ENCODE assay signal across 8 cellular contexts in genomic region chr5:133240425-133241091, GRCh38.
DNase-seq lines count a peak whose midpoint lies in the region; ATAC-seq and TF ChIP-seq lines count a peak whose summit lies in the region.

No MANE protein-coding gene starts in this region.

- peaks cover 16% of the 10 kb centered on the region for H3K4me1 Mint-ChIP-seq in stimulated activated effector memory CD8-positive, alpha-beta T cell treated with anti-CD3 and anti-CD28 coated beads, Interleukin-12 subunit alpha, Interleukin-12 subunit beta, amount 100 ng/mL, for 72 hours
- H3K4me1 Mint-ChIP-seq in GM23338, result peaks cover 8% of the 10 kb centered on the region

- CTCF ChIA-PET in BJ (lab: Yijun Ruan, JAX), result interaction anchor here (0.9 kb wide), 2 partner anchors 11 to 14 kb away, joined by 3 read pairs; no protein-coding TSS in a partner anchor

- H3K4me3 ChIP-seq in BJ (ENCODE audit: low read depth, low read length) (no peak overlapping the region), right cardiac atrium (ENCODE audit: low read length) (no peak overlapping the region), GM23338 (no peak overlapping the region)

- H3K4me1 ChIP-seq in right cardiac atrium (ENCODE audit: control insufficient read depth, insufficient read depth, low read length) (no peaks in the 10 kb centered on the region), GM23338 (ENCODE audit: insufficient read depth) (no peaks in the 10 kb centered on the region)

- H3K27me3 ChIP-seq in BJ (ENCODE audit: control insufficient read depth, insufficient read depth, low read length) (no peaks in the 10 kb centered on the region), right cardiac atrium (ENCODE audit: control insufficient read depth, insufficient read depth) (no peaks in the 10 kb centered on the region), GM23338 (ENCODE audit: insufficient read depth) (no peaks in the 10 kb centered on the region)

- H3K27ac Mint-ChIP-seq in stimulated activated effector memory CD8-positive, alpha-beta T cell treated with anti-CD3 and anti-CD28 coated beads, Interleukin-12 subunit alpha, Interleukin-12 subunit beta, amount 100 ng/mL, for 72 hours, result no peak overlapping the region
- H3K27ac Mint-ChIP-seq in GM23338, result no peak overlapping the region; the same call in 1 of the 2 replicates

- H3K27ac ChIP-seq in right cardiac atrium (ENCODE audit: low read length), result no peak overlapping the region
- H3K27ac ChIP-seq in GM23338 (ENCODE audit: low read depth), result no peak overlapping the region

- DNase-seq in BJ (ENCODE audit: low read depth), result peak; percentile 47
- DNase-seq in HS-27A (ENCODE audit: low read depth), result peak; percentile 62
- DNase-seq in activated CD4-positive, CD25-positive, alpha-beta regulatory T cell treated with anti-CD3 and anti-CD28 coated beads, Interleukin-2, amount 50 U/mL, for 72 hours, result peak; percentile 36
- DNase-seq in right cardiac atrium, result peak in 1 of 3 donors; percentile 39
- peak; percentile 33 to 72 for DNase-seq in stimulated activated effector memory CD8-positive, alpha-beta T cell treated with anti-CD3 and anti-CD28 coated beads, Interleukin-12 subunit alpha, Interleukin-12 subunit beta, amount 100 ng/mL, for 72 hours (ENCODE audit: low spot score in 2 of 2)
- no peak for DNase-seq in NCI-H1105 treated with DMSO at 0.1 percent for 48 hours (lab: John Stamatoyannopoulos, UW)
- DNase-seq in GM23338 (ENCODE audit: low spot score), result no peak

- ATAC-seq in GM19023 (IDR thresholded peaks at IDR 0.05; ENCODE audit: unreplicated experiment), result peak; percentile 67
- peak; percentile 69 to 90 for ATAC-seq in right cardiac atrium
- peak; percentile 95 for ATAC-seq in stimulated activated effector memory CD8-positive, alpha-beta T cell treated with anti-CD3 and anti-CD28 coated beads, Interleukin-12 subunit alpha, Interleukin-12 subunit beta, amount 100 ng/mL, for 72 hours
- no peak for ATAC-seq in GM23338

- WGBS in right cardiac atrium, result 58% methylated on average over 9 of the region's 9 CpGs

- TF ChIP-seq CTCF in BJ (IDR thresholded peaks at IDR 0.05; ENCODE audit: insufficient read depth, low read depth, low read length), result no peak
- no peak for TF ChIP-seq CTCF in GM23338 (conservative IDR thresholded peaks at IDR 0.05; ENCODE audit: low read depth in 2 of 2)

- H2AFZ ChIP-seq in GM23338, result no peak overlapping the region

- intact Hi-C loops in right cardiac atrium (cut with DNase I), result loop anchor here in 1 of 4 donors (10.0 kb wide), 1 partner anchor 116 kb away; no protein-coding TSS in a partner anchor

- H3K36me3 Mint-ChIP-seq in stimulated activated effector memory CD8-positive, alpha-beta T cell treated with anti-CD3 and anti-CD28 coated beads, Interleukin-12 subunit alpha, Interleukin-12 subunit beta, amount 100 ng/mL, for 72 hours, result no peaks in the 10 kb centered on the region
- no peaks in the 10 kb centered on the region for H3K36me3 Mint-ChIP-seq in GM23338 (ENCODE audit: low read depth)

- H3K4me2 ChIP-seq in GM23338, result no peak overlapping the region

- no peaks in the 10 kb centered on the region for H4K20me1 ChIP-seq in GM23338 (replicated peaks; ENCODE audit: insufficient read depth)

- H3K36me3 ChIP-seq in BJ (ENCODE audit: control insufficient read depth, insufficient read depth, low read length) (no peaks in the 10 kb centered on the region), GM23338 (ENCODE audit: insufficient read depth) (no peaks in the 10 kb centered on the region)

- no peaks in the 10 kb centered on the region for H3K9me3 ChIP-seq in right cardiac atrium (ENCODE audit: control insufficient read depth, low read length)

- no peaks in the 10 kb centered on the region for H3K9me2 ChIP-seq in GM23338 (ENCODE audit: insufficient read depth)

- POLR2A ChIA-PET in BJ (lab: Charles Lee), result no interaction called here

- peaks cover 4% of the 10 kb centered on the region for H3K27me3 Mint-ChIP-seq in GM23338 (ENCODE audit: insufficient read depth, low read depth, poor library complexity)

- no peaks in the 10 kb centered on the region for H3F3A ChIP-seq in GM23338 (replicated peaks; ENCODE audit: low read depth)

- no peak overlapping the region for H3K4me3 Mint-ChIP-seq in stimulated activated effector memory CD8-positive, alpha-beta T cell treated with anti-CD3 and anti-CD28 coated beads, Interleukin-12 subunit alpha, Interleukin-12 subunit beta, amount 100 ng/mL, for 72 hours
- no peak overlapping the region for H3K4me3 Mint-ChIP-seq in GM23338

- H3K79me2 ChIP-seq in GM23338 (replicated peaks; ENCODE audit: insufficient read depth), result no peaks in the 10 kb centered on the region

- H3K9me3 Mint-ChIP-seq in stimulated activated effector memory CD8-positive, alpha-beta T cell treated with anti-CD3 and anti-CD28 coated beads, Interleukin-12 subunit alpha, Interleukin-12 subunit beta, amount 100 ng/mL, for 72 hours, result no peaks in the 10 kb centered on the region
- H3K9me3 Mint-ChIP-seq in GM23338, result peaks cover 11% of the 10 kb centered on the region; the same call in 1 of the 3 replicates

TF ChIP-seq in GM23338, 12 proteins besides CTCF, POLR2A, EP300 and RAD21 (continues in another document):
- TF ChIP-seq EZH2 (IDR thresholded peaks at IDR 0.05; ENCODE audit: low read depth, unreplicated experiment) (no peak), REST (IDR thresholded peaks at IDR 0.05; ENCODE audit: unreplicated experiment) (no peak)

Comparison
In these comparisons a context has a peak if more than half of its experiments do, and no peak if none do; other contexts are left out.
1. DNase-seq: peak in BJ (single experiment), HS-27A (single experiment), activated CD4-positive, CD25-positive, alpha-beta regulatory T cell treated with anti-CD3 and anti-CD28 coated beads, Interleukin-2, amount 50 U/mL, for 72 hours (single experiment) and stimulated activated effector memory CD8-positive, alpha-beta T cell treated with anti-CD3 and anti-CD28 coated beads, Interleukin-12 subunit alpha, Interleukin-12 subunit beta, amount 100 ng/mL, for 72 hours (2 of 2); none in NCI-H1105 treated with DMSO at 0.1 percent for 48 hours (single experiment) and GM23338 (single experiment).